Comparison of ENCODE assay signal across 20 cellular contexts in genomic region chrX:75968293-75968692, GRCh38.
DNase-seq lines count a peak whose midpoint lies in the region; ATAC-seq and TF ChIP-seq lines count a peak whose summit lies in the region.
"Had no signal": no experiment of that assay in that cellular context is flagged by ENCODE, and none has a peak within 500 bp of the region (broad histone marks: within the 10 kb centered on the region; RNA-seq: fewer than 3 reads in every experiment).

No MANE protein-coding gene starts in this region.

- H3K27me3 Mint-ChIP-seq in activated CD8-positive, alpha-beta T cell treated with anti-CD3 and anti-CD28 coated beads for 36 hours: no peaks in the 10 kb centered on the region
- H3K27me3 Mint-ChIP-seq in activated CD8-positive, alpha-beta T cell treated with anti-CD3 and anti-CD28 coated beads, Interleukin-2, amount 10 ng/mL, durations not matched to agents 7 days and 5 days (ENCODE audit: low read depth): no peaks in the 10 kb centered on the region
- H3K27me3 Mint-ChIP-seq: activated CD8-positive, alpha-beta memory T cell treated with anti-CD3 and anti-CD28 coated beads, Interleukin-2, amount 10 ng/mL, durations not matched to agents 7 days and 5 days; central memory CD8-positive, alpha-beta T cell; naive thymus-derived CD8-positive, alpha-beta T cell had no signal

- intact Hi-C loops in activated CD8-positive, alpha-beta T cell treated with anti-CD3 and anti-CD28 coated beads for 36 hours (cut with micrococcal nuclease): no loop called here

- CTCF ChIA-PET in activated CD8-positive, alpha-beta T cell treated with anti-CD3 and anti-CD28 coated beads for 36 hours (lab: Charles Lee): no interaction called here
- CTCF ChIA-PET in activated CD8-positive, alpha-beta T cell treated with anti-CD3 and anti-CD28 coated beads, Interleukin-2, amount 10 ng/mL, durations not matched to agents 7 days and 5 days (lab: Charles Lee): no interaction called here

- H3K27ac ChIP-seq in WERI-Rb-1 (no peak overlapping the region), MM.1S (ENCODE audit: low read length) (no peak overlapping the region), suprapubic skin (no peak overlapping the region)
- H3K27ac ChIP-seq: dorsolateral prefrontal cortex, upper lobe of left lung had no signal

- H3K9me3 ChIP-seq in WERI-Rb-1 (ENCODE audit: severe bottlenecking) (no peaks in the 10 kb centered on the region), MM.1S (replicated peaks; ENCODE audit: insufficient read depth, low read length) (no peaks in the 10 kb centered on the region), suprapubic skin (no peaks in the 10 kb centered on the region)
- H3K9me3 ChIP-seq: upper lobe of left lung had no signal

- TF ChIP-seq POLR2A in suprapubic skin (IDR thresholded peaks at IDR 0.05): no peak

- peak; percentile 36 for DNase-seq in activated CD8-positive, alpha-beta T cell treated with anti-CD3 and anti-CD28 coated beads for 36 hours
- DNase-seq in activated CD8-positive, alpha-beta T cell treated with anti-CD3 and anti-CD28 coated beads, Interleukin-2, amount 10 ng/mL, durations not matched to agents 7 days and 5 days: no peak
- DNase-seq in WERI-Rb-1 (peak; percentile 11), ureter (ENCODE audit: low spot score) (peak; percentile 55), MM.1S (no peak), suprapubic skin (ENCODE audit: low spot score in 2 of 2) (no peak)
- DNase-seq: activated CD8-positive, alpha-beta memory T cell treated with anti-CD3 and anti-CD28 coated beads, Interleukin-2, amount 10 ng/mL, durations not matched to agents 7 days and 5 days; C1 segment of cervical spinal cord; dorsolateral prefrontal cortex; glutamatergic neuron; KG1; MV-4-11; naive thymus-derived CD8-positive, alpha-beta T cell; NCI-H187 treated with DMSO at 0.1 percent for 48 hours; upper lobe of left lung had no signal

- no peak overlapping the region for H2AFZ ChIP-seq in MM.1S (ENCODE audit: low read length)

- H4K20me1 ChIP-seq in MM.1S (ENCODE audit: insufficient read depth, low read length): no peaks in the 10 kb centered on the region

- no peak overlapping the region for H3K9ac ChIP-seq in MM.1S (ENCODE audit: low read length)

- H3K79me2 ChIP-seq in MM.1S (ENCODE audit: low read length): no peaks in the 10 kb centered on the region

- 0 out of 2 replicates have a peak, but pooled peaks have one; percentile 6 for TF ChIP-seq RAD21 in Ishikawa (IDR thresholded peaks at IDR 0.05; ENCODE audit: low read depth)

- 63% methylated on average over 5 of the region's 5 CpGs for WGBS in suprapubic skin

- TF ChIP-seq EP300 in Ishikawa (IDR thresholded peaks at IDR 0.05; ENCODE audit: borderline replicate concordance): no peak
- no peak for TF ChIP-seq EP300 in suprapubic skin (IDR thresholded peaks at IDR 0.05)

- H3K36me3 Mint-ChIP-seq in activated CD8-positive, alpha-beta T cell treated with anti-CD3 and anti-CD28 coated beads for 36 hours (ENCODE audit: low read depth): no peaks in the 10 kb centered on the region
- no peaks in the 10 kb centered on the region for H3K36me3 Mint-ChIP-seq in activated CD8-positive, alpha-beta T cell treated with anti-CD3 and anti-CD28 coated beads, Interleukin-2, amount 10 ng/mL, durations not matched to agents 7 days and 5 days (ENCODE audit: low read depth)
- H3K36me3 Mint-ChIP-seq: activated CD8-positive, alpha-beta memory T cell treated with anti-CD3 and anti-CD28 coated beads, Interleukin-2, amount 10 ng/mL, durations not matched to agents 7 days and 5 days; activated naive CD4-positive, alpha-beta T cell treated with anti-CD3 and anti-CD28 coated beads, Interleukin-2, amount 50 U/mL, for 72 hours; naive thymus-derived CD8-positive, alpha-beta T cell had no signal

- POLR2A ChIA-PET in activated CD8-positive, alpha-beta T cell treated with anti-CD3 and anti-CD28 coated beads for 36 hours (lab: Charles Lee): no interaction called here
- POLR2A ChIA-PET in activated CD8-positive, alpha-beta T cell treated with anti-CD3 and anti-CD28 coated beads, Interleukin-2, amount 10 ng/mL, durations not matched to agents 7 days and 5 days (lab: Charles Lee): no interaction called here

- H3K9me2 ChIP-seq in MM.1S (replicated peaks; ENCODE audit: insufficient read depth, low read length): no peaks in the 10 kb centered on the region

- ATAC-seq in activated CD8-positive, alpha-beta T cell treated with anti-CD3 and anti-CD28 coated beads for 36 hours: no peak
- no peak for ATAC-seq in activated CD8-positive, alpha-beta T cell treated with anti-CD3 and anti-CD28 coated beads, Interleukin-2, amount 10 ng/mL, durations not matched to agents 7 days and 5 days
- ATAC-seq: activated CD8-positive, alpha-beta memory T cell treated with anti-CD3 and anti-CD28 coated beads, Interleukin-2, amount 10 ng/mL, durations not matched to agents 7 days and 5 days; activated naive CD4-positive, alpha-beta T cell treated with anti-CD3 and anti-CD28 coated beads, Interleukin-2, amount 50 U/mL, for 72 hours; left lobe of liver; naive thymus-derived CD8-positive, alpha-beta T cell; Right ventricle myocardium inferior had no signal

- H3K4me1 ChIP-seq in MM.1S (ENCODE audit: low read length) (no peaks in the 10 kb centered on the region), suprapubic skin (no peaks in the 10 kb centered on the region)
- H3K4me1 ChIP-seq: upper lobe of left lung had no signal

- H3K4me3 ChIP-seq in WERI-Rb-1 (ENCODE audit: low read depth, low read length): no peak overlapping the region
- H3K4me3 ChIP-seq in MM.1S (ENCODE audit: low read length): no peak overlapping the region
- no peak overlapping the region for H3K4me3 ChIP-seq in suprapubic skin
- H3K4me3 ChIP-seq: dorsolateral prefrontal cortex, upper lobe of left lung had no signal

- H3F3A ChIP-seq in MM.1S (ENCODE audit: insufficient read depth, low read length): no peaks in the 10 kb centered on the region

- no peak overlapping the region for H3K27ac Mint-ChIP-seq in activated CD8-positive, alpha-beta T cell treated with anti-CD3 and anti-CD28 coated beads for 36 hours
- H3K27ac Mint-ChIP-seq in activated CD8-positive, alpha-beta T cell treated with anti-CD3 and anti-CD28 coated beads, Interleukin-2, amount 10 ng/mL, durations not matched to agents 7 days and 5 days: no peak overlapping the region
- H3K27ac Mint-ChIP-seq: activated CD8-positive, alpha-beta memory T cell treated with anti-CD3 and anti-CD28 coated beads, Interleukin-2, amount 10 ng/mL, durations not matched to agents 7 days and 5 days; naive thymus-derived CD8-positive, alpha-beta T cell had no signal

- H3K36me3 ChIP-seq in WERI-Rb-1 (no peaks in the 10 kb centered on the region), MM.1S (replicated peaks; ENCODE audit: insufficient read depth, low read length) (no peaks in the 10 kb centered on the region), suprapubic skin (no peaks in the 10 kb centered on the region)
- H3K36me3 ChIP-seq: upper lobe of left lung had no signal

- no peaks in the 10 kb centered on the region for H3K9me3 Mint-ChIP-seq in activated CD8-positive, alpha-beta T cell treated with anti-CD3 and anti-CD28 coated beads for 36 hours
- no peaks in the 10 kb centered on the region for H3K9me3 Mint-ChIP-seq in activated CD8-positive, alpha-beta T cell treated with anti-CD3 and anti-CD28 coated beads, Interleukin-2, amount 10 ng/mL, durations not matched to agents 7 days and 5 days (ENCODE audit: insufficient read depth)
- H3K9me3 Mint-ChIP-seq: central memory CD8-positive, alpha-beta T cell had no signal

- no peak for TF ChIP-seq CTCF in activated CD8-positive, alpha-beta T cell treated with anti-CD3 and anti-CD28 coated beads for 36 hours (IDR thresholded peaks at IDR 0.05)
- TF ChIP-seq CTCF in WERI-Rb-1 (IDR thresholded peaks at IDR 0.05; ENCODE audit: low read depth, low read length) (peak; percentile 17; the same call in 1 of the 2 replicates), MM.1S (IDR thresholded peaks at IDR 0.05; ENCODE audit: low read length) (no peak), suprapubic skin (IDR thresholded peaks at IDR 0.05) (no peak)

- no peak overlapping the region for H3K4me2 ChIP-seq in MM.1S (ENCODE audit: low read depth, low read length)

- H3K4me1 Mint-ChIP-seq in activated CD8-positive, alpha-beta T cell treated with anti-CD3 and anti-CD28 coated beads for 36 hours (ENCODE audit: low read depth): no peaks in the 10 kb centered on the region
- H3K4me1 Mint-ChIP-seq in activated CD8-positive, alpha-beta T cell treated with anti-CD3 and anti-CD28 coated beads, Interleukin-2, amount 10 ng/mL, durations not matched to agents 7 days and 5 days (ENCODE audit: low read depth): no peaks in the 10 kb centered on the region
- H3K4me1 Mint-ChIP-seq: activated CD8-positive, alpha-beta memory T cell treated with anti-CD3 and anti-CD28 coated beads, Interleukin-2, amount 10 ng/mL, durations not matched to agents 7 days and 5 days; central memory CD8-positive, alpha-beta T cell; naive thymus-derived CD8-positive, alpha-beta T cell had no signal

- H3K4me3 Mint-ChIP-seq in activated CD8-positive, alpha-beta T cell treated with anti-CD3 and anti-CD28 coated beads for 36 hours: no peak overlapping the region
- no peak overlapping the region for H3K4me3 Mint-ChIP-seq in activated CD8-positive, alpha-beta T cell treated with anti-CD3 and anti-CD28 coated beads, Interleukin-2, amount 10 ng/mL, durations not matched to agents 7 days and 5 days
- H3K4me3 Mint-ChIP-seq: activated CD8-positive, alpha-beta memory T cell treated with anti-CD3 and anti-CD28 coated beads, Interleukin-2, amount 10 ng/mL, durations not matched to agents 7 days and 5 days; central memory CD8-positive, alpha-beta T cell; naive thymus-derived CD8-positive, alpha-beta T cell had no signal

- H3K27me3 ChIP-seq in WERI-Rb-1 (ENCODE audit: insufficient read depth, low read depth, severe bottlenecking) (peaks cover 20% of the 10 kb centered on the region), MM.1S (replicated peaks; ENCODE audit: insufficient read depth, low read length) (no peaks in the 10 kb centered on the region), suprapubic skin (no peaks in the 10 kb centered on the region)
- H3K27me3 ChIP-seq: upper lobe of left lung had no signal

TF ChIP-seq in Ishikawa, 13 proteins besides CTCF, POLR2A, EP300 and RAD21:
- no peak for TF ChIP-seq CREB1 (IDR thresholded peaks at IDR 0.05; ENCODE audit: low read depth)
- no peak for TF ChIP-seq TEAD4 (IDR thresholded peaks at IDR 0.05)

Comparison
In these comparisons a context has a peak if more than half of its experiments do, and no peak if none do; other contexts are left out.
1. DNase-seq: peak in activated CD8-positive, alpha-beta T cell treated with anti-CD3 and anti-CD28 coated beads for 36 hours (single experiment), WERI-Rb-1 (single experiment) and ureter (single experiment); none in activated CD8-positive, alpha-beta T cell treated with anti-CD3 and anti-CD28 coated beads, Interleukin-2, amount 10 ng/mL, durations not matched to agents 7 days and 5 days (single experiment), MM.1S (single experiment) and suprapubic skin (0 of 2).